Comparison of ENCODE assay signal across 17 cellular contexts in the genomic region with DNA sequence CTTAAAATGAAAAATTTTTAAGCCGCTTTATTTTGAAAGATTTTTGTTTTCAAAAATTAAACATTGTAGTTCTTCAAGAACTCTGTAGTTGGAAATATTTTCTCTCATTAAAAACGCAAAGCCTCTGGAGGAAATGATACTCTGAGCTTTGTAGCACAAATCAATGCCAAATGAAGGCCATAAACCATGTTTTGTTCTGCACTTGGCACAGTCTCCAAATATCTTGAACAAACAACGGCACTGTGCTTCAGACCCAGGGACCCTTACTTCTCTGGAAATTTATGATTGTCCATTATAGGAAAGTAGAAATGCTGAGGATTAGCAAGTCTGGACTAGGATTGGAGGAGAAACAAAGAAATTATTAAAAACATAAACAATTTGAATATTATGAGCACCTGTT.
"Had no signal": no experiment of that assay in that cellular context is flagged by ENCODE, and none has a peak within 500 bp of the region (broad histone marks: within the 10 kb centered on the region; RNA-seq: fewer than 3 reads in every experiment).

No MANE protein-coding gene starts in this region.

- ATAC-seq: activated naive CD4-positive, alpha-beta T cell treated with anti-CD3 and anti-CD28 coated beads, Interleukin-2, amount 50 U/mL, for 72 hours; activated T-cell treated with anti-CD3 and anti-CD28 coated beads, Interleukin-2, amount 50 U/mL, for 72 hours; esophagus mucosa; gastrocnemius medialis; heart right ventricle; naive thymus-derived CD8-positive, alpha-beta T cell; stimulated activated naive B cell treated with anti-CD40 and anti-IgM and Interleukin-4, amounts not matched to agents 10 μg/mL and 1 μg/mL and 100 μg/mL, for 72 hours had no signal

- H3K27ac ChIP-seq: gastrocnemius medialis, heart right ventricle, ovary, VCaP had no signal

- H3K36me3 ChIP-seq: gastrocnemius medialis, heart right ventricle, ovary had no signal

- H3K27me3 ChIP-seq: gastrocnemius medialis, heart right ventricle, ovary had no signal

- FAIRE-seq: bronchial epithelial cell had no signal

- H3K9me3 ChIP-seq: gastrocnemius medialis, heart right ventricle, ovary had no signal

- H3K4me3 ChIP-seq: gastrocnemius medialis, heart right ventricle, ovary had no signal

- H3K4me1 ChIP-seq: gastrocnemius medialis had no signal

- DNase-seq: activated CD4-positive, alpha-beta T cell treated with anti-CD3 and anti-CD28 coated beads, Interleukin-2, amount 50 U/mL, for 4 hours; activated gamma-delta T cell; activated T-cell treated with anti-CD3 and anti-CD28 coated beads, Interleukin-2, amount 50 U/mL, for 72 hours; cerebellar nuclear complex; cortex of kidney; effector CD4-positive, alpha-beta T cell; gastrocnemius medialis; heart right ventricle; immature natural killer cell; mesendoderm; naive thymus-derived CD8-positive, alpha-beta T cell; ovary; stimulated activated naive B cell treated with anti-CD40 and anti-IgM and Interleukin-4, amounts not matched to agents 10 μg/mL and 1 μg/mL and 100 μg/mL, for 72 hours had no signal
